8 cellular contexts compared by ENCODE assay signal in the genomic region with DNA sequence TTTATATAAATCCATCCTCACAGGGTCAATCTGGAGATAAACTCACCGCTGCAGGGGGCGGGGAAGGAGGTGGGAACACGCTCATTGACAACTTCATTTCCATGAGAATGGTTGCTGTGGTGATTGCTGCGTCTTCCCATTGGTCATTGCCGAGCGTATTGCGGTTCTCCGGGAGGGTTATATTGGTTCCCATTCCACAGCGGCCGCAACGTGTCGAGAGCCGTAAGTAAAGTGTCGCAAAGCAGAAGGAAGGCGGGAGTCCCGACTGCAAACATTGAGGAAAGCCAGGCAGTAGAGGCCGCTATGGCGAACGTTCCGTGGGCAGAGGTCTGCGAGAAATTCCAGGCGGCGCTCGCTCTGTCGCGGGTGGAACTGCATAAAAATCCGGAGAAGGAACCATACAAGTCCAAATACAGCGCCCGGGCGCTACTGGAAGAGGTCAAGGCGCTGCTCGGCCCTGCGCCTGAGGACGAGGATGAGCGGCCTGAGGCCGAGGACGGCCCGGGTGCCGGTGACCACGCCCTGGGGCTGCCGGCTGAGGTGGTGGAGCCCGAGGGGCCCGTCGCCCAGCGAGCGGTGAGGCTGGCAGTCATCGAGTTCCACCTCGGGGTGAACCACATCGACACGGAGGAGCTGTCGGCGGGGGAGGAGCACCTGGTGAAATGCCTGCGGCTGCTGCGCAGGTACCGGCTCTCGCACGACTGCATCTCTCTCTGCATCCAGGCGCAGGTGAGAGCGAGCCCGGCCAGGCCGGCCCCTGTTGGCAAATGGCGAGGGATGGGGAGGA. TPM values are rescaled to one million over a fixed set of nuclear protein-coding genes. Genes with fewer than 3 reads are reported as not detected.
DNase-seq lines count a peak whose midpoint lies in the region; ATAC-seq and TF ChIP-seq lines count a peak whose summit lies in the region.

A gene with protein sequence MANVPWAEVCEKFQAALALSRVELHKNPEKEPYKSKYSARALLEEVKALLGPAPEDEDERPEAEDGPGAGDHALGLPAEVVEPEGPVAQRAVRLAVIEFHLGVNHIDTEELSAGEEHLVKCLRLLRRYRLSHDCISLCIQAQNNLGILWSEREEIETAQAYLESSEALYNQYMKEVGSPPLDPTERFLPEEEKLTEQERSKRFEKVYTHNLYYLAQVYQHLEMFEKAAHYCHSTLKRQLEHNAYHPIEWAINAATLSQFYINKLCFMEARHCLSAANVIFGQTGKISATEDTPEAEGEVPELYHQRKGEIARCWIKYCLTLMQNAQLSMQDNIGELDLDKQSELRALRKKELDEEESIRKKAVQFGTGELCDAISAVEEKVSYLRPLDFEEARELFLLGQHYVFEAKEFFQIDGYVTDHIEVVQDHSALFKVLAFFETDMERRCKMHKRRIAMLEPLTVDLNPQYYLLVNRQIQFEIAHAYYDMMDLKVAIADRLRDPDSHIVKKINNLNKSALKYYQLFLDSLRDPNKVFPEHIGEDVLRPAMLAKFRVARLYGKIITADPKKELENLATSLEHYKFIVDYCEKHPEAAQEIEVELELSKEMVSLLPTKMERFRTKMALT (plus strand): TSS at position 274 of the 787 bp plus-strand sequence. CDS start 30 bp downstream, at position 304.

- H3K27me3 Mint-ChIP-seq in CD4-positive, alpha-beta T cell = no peaks in the 10 kb centered on the region
- no peaks in the 10 kb centered on the region for H3K27me3 Mint-ChIP-seq in activated CD4-positive, alpha-beta memory T cell treated with anti-CD3 and anti-CD28 coated beads, Interleukin-2, amount 10 ng/mL, durations not matched to agents 7 days and 5 days

- TF ChIP-seq CTCF in CD4-positive, alpha-beta T cell (IDR thresholded peaks at IDR 0.05) = peak; percentile 43
- peak in 3 of 4 donors; percentile 49 to 51 (median 49) for TF ChIP-seq CTCF in right lobe of liver (IDR thresholded peaks at IDR 0.05)

- peak within 1 kb of the TSS; percentile 73 to 85 for H3K4me3 ChIP-seq in duodenal mucosa (ENCODE audit: low read depth in 1 of 2, low read length in 2 of 2)
- H3K4me3 ChIP-seq in right lobe of liver = peak within 1 kb of the TSS; percentile 84 to 98 (median 92)

- intact Hi-C loops in CD4-positive, alpha-beta T cell (cut with DNase I, micrococcal nuclease) = loop anchor here (1.0 to 10.0 kb wide), 3 partner anchors 36 to 464 kb away; partner anchors contain the start of gene SLC25A16 (in 1 of the 2)
- intact Hi-C loops in right lobe of liver (cut with DNase I) = no loop called here

- H3K36me3 ChIP-seq in duodenal mucosa (ENCODE audit: control insufficient read depth in 1 of 2, insufficient read depth in 2 of 2, low read length in 2 of 2) = peaks cover 2 to 8% of the 10 kb centered on the region in 2 donors
- peaks cover 0 to 13% (median 3%) of the 10 kb centered on the region in 4 donors for H3K36me3 ChIP-seq in right lobe of liver

- H3K27ac Mint-ChIP-seq in CD4-positive, alpha-beta T cell = peak within 1 kb of the TSS; percentile 88
- peak within 1 kb of the TSS; percentile 89 for H3K27ac Mint-ChIP-seq in activated CD4-positive, alpha-beta memory T cell treated with anti-CD3 and anti-CD28 coated beads, Interleukin-2, amount 10 ng/mL, durations not matched to agents 7 days and 5 days

- DNase-seq in CD4-positive, alpha-beta T cell = peak; percentile 60 to 75 (median 70)
- peak; percentile 93 for DNase-seq in NCI-H774 (lab: John Stamatoyannopoulos, UW)
- peak; percentile 89 for DNase-seq in activated CD4-positive, alpha-beta memory T cell treated with anti-CD3 and anti-CD28 coated beads, Interleukin-2, amount 10 ng/mL, durations not matched to agents 7 days and 5 days
- peak; percentile 88 to 96 (median 94) for DNase-seq in right lobe of liver
- peak; percentile 64 to 75 for DNase-seq in stimulated activated CD4-positive, alpha-beta T cell treated with anti-CD3 and anti-CD28 coated beads, Interleukin-4, amount 100 ng/mL, for 4 hours

- no peaks in the 10 kb centered on the region for H3K9me3 Mint-ChIP-seq in CD4-positive, alpha-beta T cell
- no peaks in the 10 kb centered on the region for H3K9me3 Mint-ChIP-seq in activated CD4-positive, alpha-beta memory T cell treated with anti-CD3 and anti-CD28 coated beads, Interleukin-2, amount 10 ng/mL, durations not matched to agents 7 days and 5 days

- peaks cover 15 to 18% of the 10 kb centered on the region in 2 donors for H3K4me1 ChIP-seq in duodenal mucosa (ENCODE audit: control insufficient read depth in 1 of 2, insufficient read depth in 2 of 2, low read length in 2 of 2)
- peaks cover 0 to 14% (median 4%) of the 10 kb centered on the region in 4 donors for H3K4me1 ChIP-seq in right lobe of liver

- peak within 1 kb of the TSS; percentile 98 for H3K4me3 Mint-ChIP-seq in CD4-positive, alpha-beta T cell
- H3K4me3 Mint-ChIP-seq in activated CD4-positive, alpha-beta memory T cell treated with anti-CD3 and anti-CD28 coated beads, Interleukin-2, amount 10 ng/mL, durations not matched to agents 7 days and 5 days = peak within 1 kb of the TSS; percentile 97

- no peaks in the 10 kb centered on the region for H3K27me3 ChIP-seq in CD4-positive, alpha-beta T cell (ENCODE audit: control insufficient read depth, insufficient read depth, low read length)
- H3K27me3 ChIP-seq in duodenal mucosa (ENCODE audit: control insufficient read depth in 1 of 2, insufficient read depth in 2 of 2, low read length in 2 of 2) (no peaks in the 10 kb centered on the region), right lobe of liver (no peaks in the 10 kb centered on the region)

- H3K4me1 Mint-ChIP-seq in CD4-positive, alpha-beta T cell (ENCODE audit: low read depth) = peaks cover 58% of the 10 kb centered on the region
- peaks cover 58% of the 10 kb centered on the region for H3K4me1 Mint-ChIP-seq in activated CD4-positive, alpha-beta memory T cell treated with anti-CD3 and anti-CD28 coated beads, Interleukin-2, amount 10 ng/mL, durations not matched to agents 7 days and 5 days

- H3K36me3 Mint-ChIP-seq in CD4-positive, alpha-beta T cell (ENCODE audit: low read depth) = peaks cover 35% of the 10 kb centered on the region
- peaks cover 37% of the 10 kb centered on the region for H3K36me3 Mint-ChIP-seq in activated CD4-positive, alpha-beta memory T cell treated with anti-CD3 and anti-CD28 coated beads, Interleukin-2, amount 10 ng/mL, durations not matched to agents 7 days and 5 days (ENCODE audit: low read depth)

- peak within 1 kb of the TSS; percentile 67 to 81 for H3K9ac ChIP-seq in duodenal mucosa (ENCODE audit: low read depth in 1 of 2, low read length in 2 of 2)

- peak within 1 kb of the TSS; percentile 69 for H3K27ac ChIP-seq in CD4-positive, alpha-beta T cell (ENCODE audit: low read depth, low read length)
- H3K27ac ChIP-seq in duodenal mucosa (ENCODE audit: low read depth, low read length) (peak within 1 kb of the TSS; percentile 58), right lobe of liver (peak within 1 kb of the TSS; percentile 23 to 64 (median 60))

- 0% methylated on average over 14 of the region's 62 CpGs for WGBS in right lobe of liver (ENCODE audit: insufficient coverage, low coverage, low lambda C conversion rate, missing lambda C conversion rate)

- no peaks in the 10 kb centered on the region for H3K9me3 ChIP-seq in CD4-positive, alpha-beta T cell (ENCODE audit: control insufficient read depth, low read length)
- no peaks in the 10 kb centered on the region for H3K9me3 ChIP-seq in duodenal mucosa (ENCODE audit: control insufficient read depth in 1 of 2, low read length in 2 of 2)
- no peaks in the 10 kb centered on the region for H3K9me3 ChIP-seq in right lobe of liver

- peak; percentile 90 for TF ChIP-seq POLR2A in right lobe of liver (IDR thresholded peaks at IDR 0.05)

- peak; percentile 81 for ATAC-seq in CD4-positive, alpha-beta T cell (ENCODE audit: poor library complexity)
- ATAC-seq in GM19397 (IDR thresholded peaks at IDR 0.05; ENCODE audit: unreplicated experiment) (peak; percentile 85), HG03571 (IDR thresholded peaks at IDR 0.05; ENCODE audit: unreplicated experiment) (peak; percentile 64), right lobe of liver (peak; percentile 97 to 98 (median 98))

- POLR2A ChIA-PET in CD4-positive, alpha-beta T cell (lab: Charles Lee) = interaction anchor here (0.7 to 2.1 kb wide), 10 partner anchors 16 to 657 kb away, joined by 3 to 12 read pairs (median 4); partner anchors contain the start of genes DDX21, HNRNPH3 and SRGN
- POLR2A ChIA-PET in activated CD4-positive, alpha-beta memory T cell treated with anti-CD3 and anti-CD28 coated beads, Interleukin-2, amount 10 ng/mL, durations not matched to agents 7 days and 5 days (lab: Charles Lee) = interaction anchor here (1.2 to 3.6 kb wide), 15 partner anchors 16 to 240 kb away, joined by 3 to 18 read pairs (median 5); partner anchors contain the start of genes DDX21, DDX50 and SRGN

- CTCF ChIA-PET in CD4-positive, alpha-beta T cell (lab: Charles Lee) = interaction anchor here (0.6 to 1.3 kb wide), 9 partner anchors 11 to 481 kb away, joined by 3 to 4 read pairs (median 3); no protein-coding TSS in a partner anchor
- CTCF ChIA-PET in activated CD4-positive, alpha-beta memory T cell treated with anti-CD3 and anti-CD28 coated beads, Interleukin-2, amount 10 ng/mL, durations not matched to agents 7 days and 5 days (lab: Charles Lee) = interaction anchor here (0.8 to 4.1 kb wide), 12 partner anchors 17 to 404 kb away, joined by 3 to 26 read pairs (median 5); partner anchors contain the start of gene DDX21

RNA-seq across cellular contexts. Expression of the gene that starts here (rescaled TPM):
- total RNA-seq in CD4-positive, alpha-beta T cell = 1 to 10 TPM; 4.2 TPM
- total RNA-seq in activated CD4-positive, alpha-beta memory T cell treated with anti-CD3 and anti-CD28 coated beads, Interleukin-2, amount 10 ng/mL, durations not matched to agents 7 days and 5 days = 10 to 100 TPM; 16.4 to 18.3 TPM
- total RNA-seq in right lobe of liver = 10 to 100 TPM in 2 of 6 experiments, 1 to 10 TPM in 4; 6.6 to 11.8 (median 9.0) TPM

Comparison
In these comparisons a context has a peak if more than half of its experiments do, and no peak if none do; other contexts are left out.
1. Peak in every context shown above with its lines: DNase-seq, ATAC-seq, H3K4me3 ChIP-seq and H3K27ac ChIP-seq.
2. intact Hi-C loops: an anchor here in CD4-positive, alpha-beta T cell (1.0 to 10.0 kb wide); none called in right lobe of liver.